30 cellular contexts compared by ENCODE assay signal in the genomic region with DNA sequence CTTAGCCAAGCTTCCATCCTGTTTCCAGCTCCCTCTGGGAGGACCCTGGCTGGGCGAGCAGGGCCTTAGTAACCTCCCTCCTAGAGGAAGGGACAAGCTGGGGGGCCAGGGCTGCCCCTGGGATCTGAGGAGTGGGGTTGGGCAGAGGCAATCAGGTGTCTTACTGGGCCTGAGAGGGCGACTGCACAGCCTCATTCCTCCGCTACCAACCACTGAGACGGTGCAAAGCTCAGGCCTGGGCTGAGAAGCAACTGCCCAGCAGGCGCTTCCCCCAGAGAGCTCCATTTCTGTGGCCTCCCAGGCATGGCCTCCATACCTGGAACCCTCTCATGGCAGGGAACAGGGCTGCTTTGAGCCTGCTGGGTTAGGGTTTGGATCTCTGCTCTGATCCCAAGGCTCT. TPM values are rescaled to one million over a fixed set of nuclear protein-coding genes. Genes with fewer than 3 reads are reported as not detected.
"Had no signal": no experiment of that assay in that cellular context is flagged by ENCODE, and none has a peak within 500 bp of the region (broad histone marks: within the 10 kb centered on the region; RNA-seq: fewer than 3 reads in every experiment).

No MANE protein-coding gene starts in this region.

- H3K27ac Mint-ChIP-seq: activated CD8-positive, alpha-beta T cell treated with anti-CD3 and anti-CD28 coated beads for 36 hours; activated naive CD8-positive, alpha-beta T cell; activated T-helper 17 cell treated with anti-CD3 and anti-CD28 coated beads, Interleukin-2, amount 50 U/mL, for 72 hours; effector memory CD8-positive, alpha-beta T cell; T-helper 17 cell; T-helper 2 cell treated with Interferon-gamma antibody and Interleukin-4, amounts not matched to agents 5 μg/mL and 100 μg/mL, for 36 hours had no signal

- FAIRE-seq: astrocyte, colon, frontal cortex had no signal

- H3K27ac ChIP-seq: brain microvascular endothelial cell had no signal

- H3K4me3 Mint-ChIP-seq: activated CD8-positive, alpha-beta T cell treated with anti-CD3 and anti-CD28 coated beads for 36 hours; activated naive CD8-positive, alpha-beta T cell; activated T-cell treated with anti-CD3 and anti-CD28 coated beads, Interleukin-2, amount 50 U/mL, for 4 hours; activated T-helper 17 cell treated with anti-CD3 and anti-CD28 coated beads, Interleukin-2, amount 50 U/mL, for 72 hours; effector memory CD8-positive, alpha-beta T cell; T-helper 17 cell; T-helper 2 cell treated with Interferon-gamma antibody and Interleukin-4, amounts not matched to agents 5 μg/mL and 100 μg/mL, for 36 hours had no signal

- H3K36me3 Mint-ChIP-seq: activated naive CD8-positive, alpha-beta T cell had no signal

- H3K9me3 Mint-ChIP-seq: activated CD8-positive, alpha-beta T cell treated with anti-CD3 and anti-CD28 coated beads for 36 hours; activated T-cell treated with anti-CD3 and anti-CD28 coated beads, Interleukin-2, amount 50 U/mL, for 4 hours; activated T-helper 17 cell treated with anti-CD3 and anti-CD28 coated beads, Interleukin-2, amount 50 U/mL, for 72 hours; effector memory CD8-positive, alpha-beta T cell; T-helper 2 cell treated with Interferon-gamma antibody and Interleukin-4, amounts not matched to agents 5 μg/mL and 100 μg/mL, for 36 hours had no signal

- ATAC-seq: activated CD8-positive, alpha-beta T cell treated with anti-CD3 and anti-CD28 coated beads for 36 hours; activated T-cell treated with anti-CD3 and anti-CD28 coated beads, Interleukin-2, amount 50 U/mL, for 4 hours; activated T-helper 17 cell treated with anti-CD3 and anti-CD28 coated beads, Interleukin-2, amount 50 U/mL, for 72 hours; effector memory CD8-positive, alpha-beta T cell; T-helper 17 cell had no signal

- DNase-seq: activated CD4-positive, alpha-beta T cell treated with anti-CD3 and anti-CD28 coated beads for 48 hours; activated CD4-positive, alpha-beta T cell treated with anti-CD3 and anti-CD28 coated beads, Interleukin-2, amount 50 U/mL, for 1 hour; activated CD4-positive, alpha-beta T cell treated with anti-CD3 and anti-CD28 coated beads, Interleukin-2, amount 50 U/mL, for 48 hours; activated CD8-positive, alpha-beta memory T cell treated with anti-CD3 and anti-CD28 coated beads for 24 hours; activated CD8-positive, alpha-beta T cell treated with anti-CD3 and anti-CD28 coated beads for 36 hours; activated effector memory CD4-positive, alpha-beta T cell treated with Interleukin-2 at 50 U/mL for 16 hours; activated gamma-delta T cell treated with Interleukin-2 at 50 U/mL for 16 hours; activated naive CD4-positive, alpha-beta T cell treated with anti-CD3 and anti-CD28 coated beads, Interleukin-2, amount 50 U/mL, for 16 hours; activated naive CD4-positive, alpha-beta T cell treated with Interleukin-2 at 50 U/mL for 16 hours; activated T-cell treated with anti-CD3 and anti-CD28 coated beads, Interleukin-2, amount 50 U/mL, for 4 hours; amniotic stem cell; anterior cingulate cortex; brain microvascular endothelial cell; caudate nucleus; cortex of kidney; dermis blood vessel endothelial cell; effector CD4-positive, alpha-beta T cell; effector memory CD8-positive, alpha-beta T cell; erythroblast; foreskin fibroblast; head of caudate nucleus; T-helper 1 cell; T-helper 17 cell; T1000 had no signal

- H3K36me3 ChIP-seq: brain microvascular endothelial cell had no signal

- H3K27me3 ChIP-seq: brain microvascular endothelial cell had no signal

- H3K27me3 Mint-ChIP-seq: activated CD8-positive, alpha-beta T cell treated with anti-CD3 and anti-CD28 coated beads for 36 hours; activated naive CD8-positive, alpha-beta T cell; activated T-helper 17 cell treated with anti-CD3 and anti-CD28 coated beads, Interleukin-2, amount 50 U/mL, for 72 hours; effector memory CD8-positive, alpha-beta T cell; T-helper 17 cell had no signal

- H3K4me1 Mint-ChIP-seq: activated T-helper 17 cell treated with anti-CD3 and anti-CD28 coated beads, Interleukin-2, amount 50 U/mL, for 72 hours had no signal

RNA-seq across cellular contexts. Expression of a gene that starts 18.8 kb away (rescaled TPM):
- total RNA-seq: activated CD8-positive, alpha-beta T cell treated with anti-CD3 and anti-CD28 coated beads for 36 hours had no signal
